ENCODE assay signal across 17 cellular contexts in the genomic region with DNA sequence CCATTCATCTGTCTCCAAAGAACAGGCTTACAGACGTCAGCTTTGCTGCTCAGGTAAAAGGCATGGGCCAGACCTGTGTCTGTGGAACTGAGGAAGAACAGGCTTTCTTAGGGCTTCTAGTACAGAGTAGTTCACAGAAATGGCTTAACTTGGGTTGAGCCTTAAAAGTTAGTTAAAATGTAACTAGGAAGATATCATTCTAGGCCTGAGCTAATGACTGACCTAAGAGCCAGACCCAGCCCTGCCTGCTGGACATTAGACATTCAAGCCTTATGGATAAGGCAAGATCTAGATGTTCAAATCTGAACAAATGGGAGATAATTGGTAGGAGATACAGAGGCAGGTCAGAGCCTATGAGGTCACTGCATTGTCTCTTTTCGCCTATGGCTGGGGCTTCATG.
DNase-seq lines count a peak whose midpoint lies in the region; ATAC-seq, FAIRE-seq and TF ChIP-seq lines count a peak whose summit lies in the region.
"Had no signal": no experiment of that assay in that cellular context is flagged by ENCODE, and none has a peak within 500 bp of the region (broad histone marks: within the 10 kb centered on the region; RNA-seq: fewer than 3 reads in every experiment).

No MANE protein-coding gene starts in this region.

- no peak overlapping the region for H2AFZ ChIP-seq in HepG2 (ENCODE audit: low read length)

- no peaks in the 10 kb centered on the region for H3K79me2 ChIP-seq in HepG2 (ENCODE audit: insufficient read depth, low read length)

- H3K9ac ChIP-seq in HepG2 (ENCODE audit: insufficient read depth, low read depth, low read length) = no peak overlapping the region

- no peaks in the 10 kb centered on the region for H4K20me1 ChIP-seq in HepG2 (ENCODE audit: insufficient read depth, low read length)

- no peak for TF ChIP-seq CTCF in coronary artery (IDR thresholded peaks at IDR 0.05)
- TF ChIP-seq CTCF in HepG2 (CRISPR knock-in tag; IDR thresholded peaks at IDR 0.05) = no peak
- TF ChIP-seq CTCF in nephron progenitor cell (IDR thresholded peaks at IDR 0.05) = no peak

- peaks cover 15% of the 10 kb centered on the region for H3K36me3 Mint-ChIP-seq in nephron progenitor cell (ENCODE audit: low read depth)
- H3K36me3 Mint-ChIP-seq in activated T-cell treated with anti-CD3 and anti-CD28 coated beads, Interleukin-2, amount 50 U/mL, for 4 hours (ENCODE audit: insufficient read depth) = no peaks in the 10 kb centered on the region
- H3K36me3 Mint-ChIP-seq: CD14-positive monocyte; CD8-positive, alpha-beta T cell had no signal

- no peak overlapping the region for H3K4me2 ChIP-seq in HepG2 (ENCODE audit: low read depth, low read length)
- H3K4me2 ChIP-seq: A549 had no signal

- H3K27ac Mint-ChIP-seq in nephron progenitor cell = peak overlapping the region; percentile 79
- H3K27ac Mint-ChIP-seq: CD14-positive monocyte; CD8-positive, alpha-beta T cell had no signal

- peak; percentile 47; the same call in 2 of the 3 replicates for ATAC-seq in HepG2
- ATAC-seq in activated T-cell treated with anti-CD3 and anti-CD28 coated beads, Interleukin-2, amount 50 U/mL, for 4 hours = no peak
- ATAC-seq: A549; CD8-positive, alpha-beta T cell; HCT116 had no signal

- no peak for TF ChIP-seq RAD21 in HepG2 (CRISPR knock-in tag; IDR thresholded peaks at IDR 0.05)

- no peaks in the 10 kb centered on the region for H3K9me3 ChIP-seq in HepG2 (ENCODE audit: low read length)
- H3K9me3 ChIP-seq: A549 had no signal

- no peaks in the 10 kb centered on the region for H3K4me1 ChIP-seq in HepG2 (ENCODE audit: insufficient read depth, low read length)
- H3K4me1 ChIP-seq: A549 had no signal

- H3K36me3 ChIP-seq in HepG2 (replicated peaks in 1 of 2; ENCODE audit: control insufficient read depth in 1 of 2, insufficient read depth in 2 of 2, low read length in 2 of 2) = no peaks in the 10 kb centered on the region

- no peak overlapping the region for H3K4me3 Mint-ChIP-seq in nephron progenitor cell
- H3K4me3 Mint-ChIP-seq in activated T-cell treated with anti-CD3 and anti-CD28 coated beads, Interleukin-2, amount 50 U/mL, for 4 hours = no peak overlapping the region
- H3K4me3 Mint-ChIP-seq: CD14-positive monocyte; CD8-positive, alpha-beta T cell had no signal

- intact Hi-C loops in HepG2 (cut with micrococcal nuclease; ENCODE audit: unreplicated experiment) = no loop called here

- POLR2A ChIA-PET in HepG2 (lab: Yijun Ruan, JAX) = no interaction called here

- CTCF ChIA-PET in HepG2 (lab: Yijun Ruan, JAX; ENCODE audit: low intra/inter-chr PET ratio, low total read pairs) = no interaction called here

- BruUV-seq in HepG2 (replicated peaks; lab: Mats Ljungman, UMichigan) = no TSS peak

- H3K27me3 Mint-ChIP-seq in nephron progenitor cell (ENCODE audit: low read depth, poor library complexity) = peaks cover 9% of the 10 kb centered on the region
- H3K27me3 Mint-ChIP-seq in activated T-cell treated with anti-CD3 and anti-CD28 coated beads, Interleukin-2, amount 50 U/mL, for 4 hours (ENCODE audit: low read depth) = peaks cover 5% of the 10 kb centered on the region

- TF ChIP-seq EP300 in HepG2 (IDR thresholded peaks at IDR 0.05; ENCODE audit: low read depth in 2 of 2, low read length in 2 of 2) (no peak), HepG2 (CRISPR knock-in tag; IDR thresholded peaks at IDR 0.05; ENCODE audit: borderline replicate concordance) (no peak)

- peaks cover 42% of the 10 kb centered on the region for H3K4me1 Mint-ChIP-seq in nephron progenitor cell
- H3K4me1 Mint-ChIP-seq in activated T-cell treated with anti-CD3 and anti-CD28 coated beads, Interleukin-2, amount 50 U/mL, for 4 hours (ENCODE audit: low read depth) = no peaks in the 10 kb centered on the region
- H3K4me1 Mint-ChIP-seq: CD14-positive monocyte had no signal

- DNase-seq in coronary artery (ENCODE audit: low spot score) = no peak
- DNase-seq in HepG2 (ENCODE audit: low spot score) = no peak
- no peak for DNase-seq in nephron progenitor cell
- DNase-seq in activated T-cell treated with anti-CD3 and anti-CD28 coated beads, Interleukin-2, amount 50 U/mL, for 4 hours = no peak
- DNase-seq in HPDE6-E6E7 (ENCODE audit: extremely low spot score) = no peak
- no peak for DNase-seq in 8988T
- DNase-seq in NCI-H524 (lab: John Stamatoyannopoulos, UW) = no peak
- DNase-seq: CD8-positive, alpha-beta T cell; COR-L47; DMS153; DND-41; GDM1 had no signal

- no peaks in the 10 kb centered on the region for H3K27me3 ChIP-seq in HepG2 (ENCODE audit: control insufficient read depth in 1 of 2, insufficient read depth in 2 of 2, low read length in 2 of 2)

- 0% methylated on average over 2 of the region's 2 CpGs for WGBS in HepG2 (ENCODE audit: low lambda C conversion rate)

- H3K4me3 ChIP-seq in coronary artery (no peak overlapping the region), HepG2 (replicated peaks in 1 of 3; ENCODE audit: insufficient read depth in 1 of 3, low read depth in 2 of 3, low read length in 3 of 3) (no peak overlapping the region)
- H3K4me3 ChIP-seq: A549 had no signal

- H3K27ac ChIP-seq in coronary artery (peak overlapping the region; percentile 4 to 35), HepG2 (ENCODE audit: extremely low read length, insufficient read depth, low read length) (no peak overlapping the region)
- H3K27ac ChIP-seq: A549 had no signal

- TF ChIP-seq POLR2A in HepG2 (IDR thresholded peaks at IDR 0.05; ENCODE audit: insufficient read depth in 1 of 2, low read depth in 2 of 2, low read length in 2 of 2) = no peak

- in situ Hi-C loops in HepG2 (cut with HindIII; ENCODE audit: extremely low pct_ligation_motif_present, low pct_unique_long_range_greater_than_20kb) = no loop called here

- peaks cover 21% of the 10 kb centered on the region for H3K9me3 Mint-ChIP-seq in nephron progenitor cell
- H3K9me3 Mint-ChIP-seq in activated T-cell treated with anti-CD3 and anti-CD28 coated beads, Interleukin-2, amount 50 U/mL, for 4 hours = peaks cover 4% of the 10 kb centered on the region

- no peak for FAIRE-seq in HepG2 (lab: Jason Lieb, UNC)
- FAIRE-seq: A549, D721Med, GM18507 had no signal

TF ChIP-seq in HepG2, 621 proteins besides CTCF, POLR2A, EP300 and RAD21:
- TF ChIP-seq NCOA5 (CRISPR knock-in tag; IDR thresholded peaks at IDR 0.05) (no peak), ZNF432 (CRISPR knock-in tag; IDR thresholded peaks at IDR 0.05; ENCODE audit: borderline replicate concordance) (no peak), ZNF468 (CRISPR knock-in tag; IDR thresholded peaks at IDR 0.05) (no peak), AHR (CRISPR knock-in tag; IDR thresholded peaks at IDR 0.05) (no peak), SRSF9 (IDR thresholded peaks at IDR 0.05; ENCODE audit: borderline replicate concordance, insufficient read depth, low read depth, low read length, poor library complexity, severe bottlenecking) (no peak), SMARCE1 (IDR thresholded peaks at IDR 0.05; ENCODE audit: borderline replicate concordance) (no peak), ZNF652 (CRISPR knock-in tag; IDR thresholded peaks at IDR 0.05; ENCODE audit: borderline replicate concordance, low read depth) (no peak), ZNF343 (CRISPR knock-in tag; IDR thresholded peaks at IDR 0.05) (no peak), JDP2 (CRISPR knock-in tag; IDR thresholded peaks at IDR 0.05; ENCODE audit: borderline replicate concordance) (no peak), HMG20A (CRISPR knock-in tag; IDR thresholded peaks at IDR 0.05; ENCODE audit: borderline replicate concordance) (no peak), ZNF768 (CRISPR knock-in tag; IDR thresholded peaks at IDR 0.05) (no peak), ZNF749 (CRISPR knock-in tag; IDR thresholded peaks at IDR 0.05; ENCODE audit: borderline replicate concordance) (no peak)
